In genomic region chr1:174916846-174917245, GRCh38 we compare ENCODE assay signal across 1 cellular context.
TF ChIP-seq lines count a peak whose summit lies in the region.

No MANE protein-coding gene starts in this region.

TF ChIP-seq in GM23338, 12 proteins besides CTCF, POLR2A, EP300 and RAD21 (continued from another document):
- TF ChIP-seq ZNF462 (CRISPR knock-in tag; IDR thresholded peaks at IDR 0.05) (no peak), ZNF114 (CRISPR knock-in tag; IDR thresholded peaks at IDR 0.05) (no peak), STAT1 (IDR thresholded peaks at IDR 0.05; ENCODE audit: unreplicated experiment) (no peak), ZNF331 (CRISPR knock-in tag; IDR thresholded peaks at IDR 0.05; ENCODE audit: low read depth) (no peak), ETS1 (IDR thresholded peaks at IDR 0.05) (no peak), POLR2AphosphoS5 (IDR thresholded peaks at IDR 0.05; ENCODE audit: low read depth) (no peak)
